In the genomic region with DNA sequence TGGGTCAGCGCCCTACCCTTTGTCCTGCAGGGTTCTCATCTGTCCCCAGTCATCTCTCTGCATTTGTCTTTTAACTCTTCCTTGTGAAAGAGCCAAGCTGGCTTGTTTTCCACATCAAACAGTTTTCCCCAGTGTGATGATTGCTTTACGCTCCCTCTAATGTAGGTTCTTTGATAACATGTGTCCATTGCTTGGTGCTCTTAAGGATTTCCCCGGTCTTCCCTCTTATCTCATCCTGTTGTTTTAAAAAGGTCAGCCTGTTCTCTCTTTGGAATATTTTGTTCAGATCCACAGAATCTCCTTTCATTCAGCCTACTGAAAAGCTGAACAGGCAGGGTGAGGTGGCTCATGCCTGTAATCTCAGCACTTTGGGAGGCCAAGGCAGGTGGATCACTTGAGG, we compare ENCODE assay signal across 2 cellular contexts.
TF ChIP-seq lines count a peak whose summit lies in the region.

No MANE protein-coding gene starts in this region.

TF ChIP-seq in liver, 16 proteins besides CTCF, POLR2A, EP300 and RAD21:
- TF ChIP-seq, protein P1, sequence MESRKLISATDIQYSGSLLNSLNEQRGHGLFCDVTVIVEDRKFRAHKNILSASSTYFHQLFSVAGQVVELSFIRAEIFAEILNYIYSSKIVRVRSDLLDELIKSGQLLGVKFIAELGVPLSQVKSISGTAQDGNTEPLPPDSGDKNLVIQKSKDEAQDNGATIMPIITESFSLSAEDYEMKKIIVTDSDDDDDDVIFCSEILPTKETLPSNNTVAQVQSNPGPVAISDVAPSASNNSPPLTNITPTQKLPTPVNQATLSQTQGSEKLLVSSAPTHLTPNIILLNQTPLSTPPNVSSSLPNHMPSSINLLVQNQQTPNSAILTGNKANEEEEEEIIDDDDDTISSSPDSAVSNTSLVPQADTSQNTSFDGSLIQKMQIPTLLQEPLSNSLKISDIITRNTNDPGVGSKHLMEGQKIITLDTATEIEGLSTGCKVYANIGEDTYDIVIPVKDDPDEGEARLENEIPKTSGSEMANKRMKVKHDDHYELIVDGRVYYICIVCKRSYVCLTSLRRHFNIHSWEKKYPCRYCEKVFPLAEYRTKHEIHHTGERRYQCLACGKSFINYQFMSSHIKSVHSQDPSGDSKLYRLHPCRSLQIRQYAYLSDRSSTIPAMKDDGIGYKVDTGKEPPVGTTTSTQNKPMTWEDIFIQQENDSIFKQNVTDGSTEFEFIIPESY (IDR thresholded peaks at IDR 0.05), result no peak
- TF ChIP-seq RXRA (IDR thresholded peaks at IDR 0.05) (no peak), EGR1 (IDR thresholded peaks at IDR 0.05; ENCODE audit: low read depth in 2 of 2) (no peak), REST (IDR thresholded peaks at IDR 0.05) (no peak), NR2F2 (IDR thresholded peaks at IDR 0.05) (peak; percentile 44), FOXA1 (IDR thresholded peaks at IDR 0.05) (no peak)

TF ChIP-seq in HepG2, 621 proteins besides CTCF, POLR2A, EP300 and RAD21 (continued from another document):
- TF ChIP-seq U2AF1 (optimal IDR thresholded peaks at IDR 0.05; ENCODE audit: low read depth, low read length) (no peak), ZNF547 (CRISPR knock-in tag; IDR thresholded peaks at IDR 0.05) (no peak), ZNF335 (CRISPR knock-in tag; IDR thresholded peaks at IDR 0.05) (no peak), ZNF484 (CRISPR knock-in tag; IDR thresholded peaks at IDR 0.05; ENCODE audit: borderline replicate concordance, low read depth) (no peak), SRSF9 (IDR thresholded peaks at IDR 0.05; ENCODE audit: borderline replicate concordance, insufficient read depth, low read depth, low read length, poor library complexity, severe bottlenecking) (no peak)
- TF ChIP-seq, protein P2, sequence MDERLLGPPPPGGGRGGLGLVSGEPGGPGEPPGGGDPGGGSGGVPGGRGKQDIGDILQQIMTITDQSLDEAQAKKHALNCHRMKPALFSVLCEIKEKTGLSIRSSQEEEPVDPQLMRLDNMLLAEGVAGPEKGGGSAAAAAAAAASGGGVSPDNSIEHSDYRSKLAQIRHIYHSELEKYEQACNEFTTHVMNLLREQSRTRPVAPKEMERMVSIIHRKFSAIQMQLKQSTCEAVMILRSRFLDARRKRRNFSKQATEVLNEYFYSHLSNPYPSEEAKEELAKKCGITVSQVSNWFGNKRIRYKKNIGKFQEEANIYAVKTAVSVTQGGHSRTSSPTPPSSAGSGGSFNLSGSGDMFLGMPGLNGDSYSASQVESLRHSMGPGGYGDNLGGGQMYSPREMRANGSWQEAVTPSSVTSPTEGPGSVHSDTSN (CRISPR knock-in tag; IDR thresholded peaks at IDR 0.05), result no peak
